Comparison of ENCODE assay signal across 1 cellular context in the genomic region with DNA sequence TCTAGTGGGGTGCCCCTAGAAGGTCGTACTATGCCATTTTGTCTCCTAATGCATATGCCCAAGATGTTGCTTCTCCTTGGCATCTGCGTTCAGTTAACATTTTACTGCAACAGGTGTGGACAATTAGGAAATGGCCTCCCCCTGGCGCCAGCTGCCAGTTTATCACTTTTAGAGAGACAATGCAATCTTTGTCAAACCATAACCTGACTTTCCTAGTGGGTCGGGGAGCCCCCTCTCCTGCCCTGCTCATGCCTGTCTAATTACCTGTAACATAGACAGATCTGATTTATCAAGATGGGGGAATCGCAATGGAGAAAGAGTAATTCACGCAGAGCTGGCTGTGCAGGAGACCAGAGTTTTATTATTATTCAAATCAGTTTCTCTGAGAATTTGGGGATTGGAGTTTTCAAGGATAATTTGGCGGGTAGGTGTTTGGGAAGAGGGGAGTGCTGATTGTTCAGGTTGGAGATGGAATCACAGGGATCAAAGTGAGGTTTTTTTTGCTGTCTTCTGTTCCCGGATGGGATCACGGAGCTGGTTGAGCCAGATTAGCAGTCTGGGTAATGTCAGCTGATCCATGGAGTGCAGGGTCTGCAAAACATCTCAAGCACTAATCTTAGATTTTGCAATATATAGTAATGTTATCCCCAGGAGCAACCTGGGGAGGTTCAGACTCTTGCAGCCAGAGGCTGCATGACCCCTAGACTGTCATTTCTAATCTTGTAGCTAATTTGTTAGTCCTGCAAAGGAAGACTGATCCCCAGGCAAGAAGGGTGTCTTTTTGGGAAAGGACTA.
TF ChIP-seq lines count a peak whose summit lies in the region.

No MANE protein-coding gene starts in this region.

TF ChIP-seq in GM23338, 12 proteins besides CTCF, POLR2A, EP300 and RAD21 (continued from another document):
- TF ChIP-seq, protein P1, sequence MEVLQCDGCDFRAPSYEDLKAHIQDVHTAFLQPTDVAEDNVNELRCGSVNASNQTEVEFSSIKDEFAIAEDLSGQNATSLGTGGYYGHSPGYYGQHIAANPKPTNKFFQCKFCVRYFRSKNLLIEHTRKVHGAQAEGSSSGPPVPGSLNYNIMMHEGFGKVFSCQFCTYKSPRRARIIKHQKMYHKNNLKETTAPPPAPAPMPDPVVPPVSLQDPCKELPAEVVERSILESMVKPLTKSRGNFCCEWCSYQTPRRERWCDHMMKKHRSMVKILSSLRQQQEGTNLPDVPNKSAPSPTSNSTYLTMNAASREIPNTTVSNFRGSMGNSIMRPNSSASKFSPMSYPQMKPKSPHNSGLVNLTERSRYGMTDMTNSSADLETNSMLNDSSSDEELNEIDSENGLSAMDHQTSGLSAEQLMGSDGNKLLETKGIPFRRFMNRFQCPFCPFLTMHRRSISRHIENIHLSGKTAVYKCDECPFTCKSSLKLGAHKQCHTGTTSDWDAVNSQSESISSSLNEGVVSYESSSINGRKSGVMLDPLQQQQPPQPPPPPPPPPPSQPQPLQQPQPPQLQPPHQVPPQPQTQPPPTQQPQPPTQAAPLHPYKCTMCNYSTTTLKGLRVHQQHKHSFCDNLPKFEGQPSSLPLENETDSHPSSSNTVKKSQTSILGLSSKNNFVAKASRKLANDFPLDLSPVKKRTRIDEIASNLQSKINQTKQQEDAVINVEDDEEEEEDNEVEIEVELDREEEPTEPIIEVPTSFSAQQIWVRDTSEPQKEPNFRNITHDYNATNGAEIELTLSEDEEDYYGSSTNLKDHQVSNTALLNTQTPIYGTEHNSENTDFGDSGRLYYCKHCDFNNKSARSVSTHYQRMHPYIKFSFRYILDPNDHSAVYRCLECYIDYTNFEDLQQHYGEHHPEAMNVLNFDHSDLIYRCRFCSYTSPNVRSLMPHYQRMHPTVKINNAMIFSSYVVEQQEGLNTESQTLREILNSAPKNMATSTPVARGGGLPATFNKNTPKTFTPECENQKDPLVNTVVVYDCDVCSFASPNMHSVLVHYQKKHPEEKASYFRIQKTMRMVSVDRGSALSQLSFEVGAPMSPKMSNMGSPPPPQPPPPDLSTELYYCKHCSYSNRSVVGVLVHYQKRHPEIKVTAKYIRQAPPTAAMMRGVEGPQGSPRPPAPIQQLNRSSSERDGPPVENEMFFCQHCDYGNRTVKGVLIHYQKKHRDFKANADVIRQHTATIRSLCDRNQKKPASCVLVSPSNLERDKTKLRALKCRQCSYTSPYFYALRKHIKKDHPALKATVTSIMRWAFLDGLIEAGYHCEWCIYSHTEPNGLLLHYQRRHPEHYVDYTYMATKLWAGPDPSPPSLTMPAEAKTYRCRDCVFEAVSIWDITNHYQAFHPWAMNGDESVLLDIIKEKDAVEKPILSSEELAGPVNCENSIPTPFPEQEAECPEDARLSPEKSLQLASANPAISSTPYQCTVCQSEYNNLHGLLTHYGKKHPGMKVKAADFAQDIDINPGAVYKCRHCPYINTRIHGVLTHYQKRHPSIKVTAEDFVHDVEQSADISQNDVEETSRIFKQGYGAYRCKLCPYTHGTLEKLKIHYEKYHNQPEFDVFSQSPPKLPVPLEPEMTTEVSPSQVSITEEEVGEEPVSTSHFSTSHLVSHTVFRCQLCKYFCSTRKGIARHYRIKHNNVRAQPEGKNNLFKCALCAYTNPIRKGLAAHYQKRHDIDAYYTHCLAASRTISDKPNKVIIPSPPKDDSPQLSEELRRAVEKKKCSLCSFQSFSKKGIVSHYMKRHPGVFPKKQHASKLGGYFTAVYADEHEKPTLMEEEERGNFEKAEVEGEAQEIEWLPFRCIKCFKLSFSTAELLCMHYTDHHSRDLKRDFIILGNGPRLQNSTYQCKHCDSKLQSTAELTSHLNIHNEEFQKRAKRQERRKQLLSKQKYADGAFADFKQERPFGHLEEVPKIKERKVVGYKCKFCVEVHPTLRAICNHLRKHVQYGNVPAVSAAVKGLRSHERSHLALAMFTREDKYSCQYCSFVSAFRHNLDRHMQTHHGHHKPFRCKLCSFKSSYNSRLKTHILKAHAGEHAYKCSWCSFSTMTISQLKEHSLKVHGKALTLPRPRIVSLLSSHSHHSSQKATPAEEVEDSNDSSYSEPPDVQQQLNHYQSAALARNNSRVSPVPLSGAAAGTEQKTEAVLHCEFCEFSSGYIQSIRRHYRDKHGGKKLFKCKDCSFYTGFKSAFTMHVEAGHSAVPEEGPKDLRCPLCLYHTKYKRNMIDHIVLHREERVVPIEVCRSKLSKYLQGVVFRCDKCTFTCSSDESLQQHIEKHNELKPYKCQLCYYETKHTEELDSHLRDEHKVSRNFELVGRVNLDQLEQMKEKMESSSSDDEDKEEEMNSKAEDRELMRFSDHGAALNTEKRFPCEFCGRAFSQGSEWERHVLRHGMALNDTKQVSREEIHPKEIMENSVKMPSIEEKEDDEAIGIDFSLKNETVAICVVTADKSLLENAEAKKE (CRISPR knock-in tag; IDR thresholded peaks at IDR 0.05), result no peak
- no peak for TF ChIP-seq CREB1 (CRISPR knock-in tag; IDR thresholded peaks at IDR 0.05; ENCODE audit: low read depth)
- TF ChIP-seq ZNF114 (CRISPR knock-in tag; IDR thresholded peaks at IDR 0.05), result no peak
- no peak for TF ChIP-seq STAT1 (IDR thresholded peaks at IDR 0.05; ENCODE audit: unreplicated experiment)
